Comparison of ENCODE assay signal across 1 cellular context in genomic region chr15:68053997-68054657, GRCh38.
TF ChIP-seq lines count a peak whose summit lies in the region.

Gene PIAS1, plus strand, starts transcription at chr15:68054315. Its CDS starts 12 bp downstream, at chr15:68054327.

TF ChIP-seq in A549, 52 proteins besides CTCF, POLR2A, EP300 and RAD21 (continued from another document):
- TF ChIP-seq CHD2 (IDR thresholded peaks at IDR 0.05; ENCODE audit: low read length, partially characterized antibody) (no peak), CBX2 (IDR thresholded peaks at IDR 0.05; ENCODE audit: borderline replicate concordance, low read depth) (no peak), NR3C1 (IDR thresholded peaks at IDR 0.05) (no peak), FOXS1 (CRISPR knock-in tag; IDR thresholded peaks at IDR 0.05) (no peak), SMC3 (IDR thresholded peaks at IDR 0.05) (peak; percentile 21), ZC3H11A (IDR thresholded peaks at IDR 0.05) (no peak), CEBPB (IDR thresholded peaks at IDR 0.05) (no peak), KDM1A (IDR thresholded peaks at IDR 0.05; ENCODE audit: low read depth) (no peak), NPAS2 (CRISPR knock-in tag; IDR thresholded peaks at IDR 0.05; ENCODE audit: borderline replicate concordance) (no peak), NFE2L2 (conservative IDR thresholded peaks at IDR 0.05; ENCODE audit: low read length) (no peak), BHLHE40 (IDR thresholded peaks at IDR 0.05; ENCODE audit: low read depth, low read length) (peak; percentile 75), KDM5A (IDR thresholded peaks at IDR 0.05) (peak; percentile 76), E2F6 (IDR thresholded peaks at IDR 0.05; ENCODE audit: borderline replicate concordance, low read depth) (peak; percentile 98), HEYL (CRISPR knock-in tag; IDR thresholded peaks at IDR 0.05) (no peak), CHD4 (IDR thresholded peaks at IDR 0.05; ENCODE audit: borderline replicate concordance) (no peak), ELK1 (IDR thresholded peaks at IDR 0.05; ENCODE audit: low read depth, low read length) (no peak), HOXA7 (CRISPR knock-in tag; IDR thresholded peaks at IDR 0.05) (no peak), ATOH8 (CRISPR knock-in tag; IDR thresholded peaks at IDR 0.05; ENCODE audit: low read depth) (no peak), ZNF302 (CRISPR knock-in tag; IDR thresholded peaks at IDR 0.05) (no peak), HES2 (IDR thresholded peaks at IDR 0.05) (no peak), RNF2 (IDR thresholded peaks at IDR 0.05; ENCODE audit: borderline replicate concordance, low read depth) (no peak)
TF ChIP-seq in A549: peak in this region for 11.
